Comparison of ENCODE assay signal across 8 cellular contexts in genomic region chr19:16075430-16076153, GRCh38. TPM values are rescaled to one million over a fixed set of nuclear protein-coding genes. Genes with fewer than 3 reads are reported as not detected.
DNase-seq lines count a peak whose midpoint lies in the region; ATAC-seq and TF ChIP-seq lines count a peak whose summit lies in the region.

No MANE protein-coding gene starts in this region.

- in situ Hi-C loops in astrocyte of the cerebellum (cut with HindIII; ENCODE audit: low sequenced_read_pairs), result no loop called here
- in situ Hi-C loops in KBM-7 (cut with MboI; ENCODE audit: low pct_unique_long_range_greater_than_20kb, low sequenced_read_pairs), result no loop called here

- ATAC-seq in upper lobe of left lung (ENCODE audit: low FRiP score in 2 of 2), result no peak

- no peak for TF ChIP-seq EP300 in upper lobe of left lung (IDR thresholded peaks at IDR 0.05)

- H3K4me3 ChIP-seq in astrocyte of the cerebellum (ENCODE audit: low read depth, low read length) (peak overlapping the region; percentile 86), lower leg skin (ENCODE audit: low read depth, poor library complexity, severe bottlenecking) (peak overlapping the region; percentile 98), upper lobe of left lung (peak overlapping the region in 3 of 4 donors; percentile 78 to 94 (median 81))

- no peak for TF ChIP-seq CTCF in astrocyte of the cerebellum (IDR thresholded peaks at IDR 0.05; ENCODE audit: low read depth, low read length, missing control alignments)
- no peak for TF ChIP-seq CTCF in lower leg skin (IDR thresholded peaks at IDR 0.05)
- no peak for TF ChIP-seq CTCF in upper lobe of left lung (IDR thresholded peaks at IDR 0.05)

- WGBS in lower leg skin, 2 donors, result 33 to 37% methylated on average over 20 to 21 of the region's 21 CpGs
- 27 to 33% methylated on average over 17 to 21 of the region's 21 CpGs for WGBS in upper lobe of left lung, 2 donors

- H3K9me3 ChIP-seq in upper lobe of left lung, result no peaks in the 10 kb centered on the region

- H3K27ac ChIP-seq in upper lobe of left lung, result peak overlapping the region; percentile 99 to 100 (median 99)

- H3K36me3 Mint-ChIP-seq in activated naive CD4-positive, alpha-beta T cell treated with anti-CD3 and anti-CD28 coated beads, Interleukin-2, amount 50 U/mL, for 24 hours, result no peaks in the 10 kb centered on the region

- DNase-seq in activated naive CD4-positive, alpha-beta T cell (lab: John Stamatoyannopoulos, UW), result no peak
- DNase-seq in astrocyte of the cerebellum (ENCODE audit: low read depth), result no peak
- DNase-seq in lower leg skin (ENCODE audit: low spot score in 2 of 2), result no peak
- no peak for DNase-seq in upper lobe of left lung
- DNase-seq in activated CD4-positive, CD25-positive, alpha-beta regulatory T cell treated with anti-CD3 and anti-CD28 coated beads, Interleukin-2, amount 50 U/mL, for 72 hours, result no peak
- DNase-seq in KBM-7, result no peak
- DNase-seq in dedifferentiated amniotic fluid mesenchymal stem cell (ENCODE audit: extremely low spot score), result no peak

- peaks cover 65% of the 10 kb centered on the region for H3K4me1 Mint-ChIP-seq in activated naive CD4-positive, alpha-beta T cell treated with anti-CD3 and anti-CD28 coated beads, Interleukin-2, amount 50 U/mL, for 24 hours

- no peaks in the 10 kb centered on the region for H3K9me3 Mint-ChIP-seq in activated naive CD4-positive, alpha-beta T cell treated with anti-CD3 and anti-CD28 coated beads, Interleukin-2, amount 50 U/mL, for 24 hours

- intact Hi-C loops in lower leg skin (cut with DNase I; ENCODE audit: low total_unique reads), result no loop called here

- H3K4me1 ChIP-seq in upper lobe of left lung, result peaks cover 51 to 72% (median 52%) of the 10 kb centered on the region in 4 donors

- peak overlapping the region; percentile 85 for H3K4me3 Mint-ChIP-seq in activated naive CD4-positive, alpha-beta T cell treated with anti-CD3 and anti-CD28 coated beads, Interleukin-2, amount 50 U/mL, for 24 hours

- no peaks in the 10 kb centered on the region for H3K27me3 ChIP-seq in upper lobe of left lung

- TF ChIP-seq POLR2A in lower leg skin (IDR thresholded peaks at IDR 0.05) (no peak), upper lobe of left lung (IDR thresholded peaks at IDR 0.05) (no peak)

- H3K27ac Mint-ChIP-seq in activated naive CD4-positive, alpha-beta T cell treated with anti-CD3 and anti-CD28 coated beads, Interleukin-2, amount 50 U/mL, for 24 hours, result peak overlapping the region; percentile 86

- H3K36me3 ChIP-seq in upper lobe of left lung, result peaks cover 0 to 12% (median 0%) of the 10 kb centered on the region in 4 donors

- no peaks in the 10 kb centered on the region for H3K27me3 Mint-ChIP-seq in activated naive CD4-positive, alpha-beta T cell treated with anti-CD3 and anti-CD28 coated beads, Interleukin-2, amount 50 U/mL, for 24 hours

RNA-seq across cellular contexts. Expression of gene TPM4, which starts 0.7 kb away (rescaled TPM):
- total RNA-seq in lower leg skin, result 100 to 1,000 TPM; 217 to 303 (median 267) TPM
- 100 to 1,000 TPM; 258 to 569 (median 392) TPM for total RNA-seq in upper lobe of left lung

RNA-seq across cellular contexts. Expression of gene RAB8A, which starts 36.1 kb away (rescaled TPM):
- total RNA-seq in lower leg skin (10 to 100 TPM; 43.3 to 58.2 (median 50.8) TPM), upper lobe of left lung (100 to 1,000 TPM in 1 of 6 donors, 10 to 100 TPM in 5; 29.3 to 117 (median 60.6) TPM)
